11 cellular contexts compared by ENCODE assay signal in the genomic region with DNA sequence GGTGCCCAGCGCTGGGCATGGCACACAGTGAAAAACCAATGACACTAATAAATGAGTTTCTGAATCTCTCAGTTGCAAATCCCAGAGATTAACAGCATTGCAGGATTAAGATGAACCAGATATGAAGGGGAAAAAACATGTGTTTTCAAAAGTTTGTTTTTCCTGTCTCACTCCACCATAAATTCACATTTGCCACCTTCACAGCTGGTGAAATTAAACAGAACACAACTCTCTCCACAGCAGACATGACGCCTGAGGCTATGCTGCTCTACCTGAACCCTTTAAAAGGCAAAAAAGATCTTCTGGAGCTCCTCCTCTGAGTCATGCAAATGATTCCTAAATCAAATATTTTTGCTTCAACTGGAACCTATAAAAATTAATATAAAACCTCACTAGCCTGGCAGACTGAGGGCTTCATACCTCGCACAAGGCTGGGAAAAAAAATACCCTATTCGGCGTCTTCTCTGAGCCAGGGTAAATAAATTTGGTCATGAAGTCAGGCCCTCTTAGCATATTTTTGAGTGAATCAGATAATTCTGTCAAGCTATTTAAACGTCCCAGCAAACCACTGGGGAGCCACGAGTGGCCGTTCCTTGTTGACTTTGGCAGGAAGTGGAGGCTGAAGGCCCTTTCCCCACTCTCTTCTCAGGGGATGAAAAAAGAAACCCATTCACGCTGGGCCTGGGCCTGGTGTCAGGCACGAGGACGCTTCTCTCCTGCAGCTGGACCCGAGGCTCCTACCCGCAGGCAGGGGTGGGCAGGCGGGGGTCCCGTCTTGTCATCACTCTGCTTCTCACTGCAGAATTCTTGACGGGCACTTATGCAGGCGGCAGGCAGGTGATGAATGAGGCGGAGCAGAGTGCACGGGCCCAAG. TPM values are rescaled to one million over a fixed set of nuclear protein-coding genes. Genes with fewer than 3 reads are reported as not detected.
DNase-seq lines count a peak whose midpoint lies in the region; ATAC-seq and TF ChIP-seq lines count a peak whose summit lies in the region.
"Had no signal": no experiment of that assay in that cellular context is flagged by ENCODE, and none has a peak within 500 bp of the region (broad histone marks: within the 10 kb centered on the region; RNA-seq: fewer than 3 reads in every experiment).

No MANE protein-coding gene starts in this region.

- H3K4me3 ChIP-seq in SK-N-MC (no peak overlapping the region), heart right ventricle (no peak overlapping the region), transverse colon (no peak overlapping the region)

- no peaks in the 10 kb centered on the region for H3K36me3 ChIP-seq in SK-N-MC (ENCODE audit: insufficient read depth, low read length)
- H3K36me3 ChIP-seq in heart right ventricle = no peaks in the 10 kb centered on the region
- H3K36me3 ChIP-seq in transverse colon = no peaks in the 10 kb centered on the region

- H3K27ac ChIP-seq in SK-N-MC (peak overlapping the region; percentile 7; the same call in 1 of the 2 replicates), heart right ventricle (no peak overlapping the region), transverse colon (peak overlapping the region in 3 of 4 donors; percentile 9 to 77 (median 30)), substantia nigra (ENCODE audit: low read depth, low read length, poor library complexity, severe bottlenecking) (no peak overlapping the region)
- H3K27ac ChIP-seq: 22Rv1 had no signal

- H3K4me1 ChIP-seq in heart right ventricle (peaks cover 0 to 23% (median 6%) of the 10 kb centered on the region in 9 donors), transverse colon (peaks cover 0 to 10% (median 6%) of the 10 kb centered on the region in 4 donors)

- ATAC-seq in heart right ventricle (peak in 7 of 8 donors; percentile 28 to 75 (median 59)), GM21381 (IDR thresholded peaks at IDR 0.05; ENCODE audit: unreplicated experiment) (no peak)
- no peak for ATAC-seq in activated T-cell treated with anti-CD3 and anti-CD28 coated beads, Interleukin-2, amount 50 U/mL, for 72 hours (replicated peaks in 1 of 2)

- H3K9me3 ChIP-seq in SK-N-MC (ENCODE audit: low read depth, low read length) = no peaks in the 10 kb centered on the region
- H3K9me3 ChIP-seq in heart right ventricle = no peaks in the 10 kb centered on the region
- H3K9me3 ChIP-seq in transverse colon = no peaks in the 10 kb centered on the region

- no peaks in the 10 kb centered on the region for H3K27me3 Mint-ChIP-seq in activated T-cell treated with anti-CD3 and anti-CD28 coated beads, Interleukin-2, amount 50 U/mL, for 72 hours (ENCODE audit: low read depth)

- in situ Hi-C loops in transverse colon (cut with MboI; ENCODE audit: low pct_ligation_motif_present in 1 of 4, low pct_unique_long_range_greater_than_20kb in 1 of 4, low sequenced_read_pairs in 3 of 4) = no loop called here

- no peak overlapping the region for H3K27ac Mint-ChIP-seq in activated T-cell treated with anti-CD3 and anti-CD28 coated beads, Interleukin-2, amount 50 U/mL, for 72 hours

- H3K4me3 Mint-ChIP-seq in activated T-cell treated with anti-CD3 and anti-CD28 coated beads, Interleukin-2, amount 50 U/mL, for 72 hours = no peak overlapping the region

- no peaks in the 10 kb centered on the region for H3K4me1 Mint-ChIP-seq in activated T-cell treated with anti-CD3 and anti-CD28 coated beads, Interleukin-2, amount 50 U/mL, for 72 hours (ENCODE audit: low read depth)

- TF ChIP-seq POLR2A in transverse colon (IDR thresholded peaks at IDR 0.05) = no peak

- intact Hi-C loops in heart right ventricle (cut with DNase I) (no loop called here), transverse colon (cut with DNase I; ENCODE audit: low total_unique reads) (no loop called here)

- TF ChIP-seq EP300 in transverse colon (IDR thresholded peaks at IDR 0.05; ENCODE audit: low read depth) = no peak

- WGBS in heart right ventricle, 2 donors = 44 to 52% methylated on average over 19 of the region's 19 CpGs
- 68 to 81% methylated on average over 3 to 19 of the region's 19 CpGs for WGBS in transverse colon (ENCODE audit: low coverage in 1 of 2), 2 donors

- no peaks in the 10 kb centered on the region for H3K9me3 Mint-ChIP-seq in activated T-cell treated with anti-CD3 and anti-CD28 coated beads, Interleukin-2, amount 50 U/mL, for 72 hours

- H3K9ac ChIP-seq in SK-N-MC (ENCODE audit: insufficient read length) = no peak overlapping the region

- H3K36me3 Mint-ChIP-seq in activated T-cell treated with anti-CD3 and anti-CD28 coated beads, Interleukin-2, amount 50 U/mL, for 72 hours (ENCODE audit: insufficient read depth in 2 of 2) = no peaks in the 10 kb centered on the region

- DNase-seq in DMS53 (lab: John Stamatoyannopoulos, UW) (peak; percentile 38), DMS53 treated with DMSO at 0.1 percent for 48 hours (lab: John Stamatoyannopoulos, UW; ENCODE audit: unreplicated experiment) (no peak), SK-N-MC (ENCODE audit: low read depth, low spot score) (peak; percentile 20), heart right ventricle (peak; percentile 34 to 45), transverse colon (no peak), substantia nigra (lab: John Stamatoyannopoulos, UW) (no peak)
- DNase-seq in activated T-cell treated with anti-CD3 and anti-CD28 coated beads, Interleukin-2, amount 50 U/mL, for 72 hours = no peak
- DNase-seq: activated naive CD4-positive, alpha-beta T cell treated with anti-CD3 and anti-CD28 coated beads, Interleukin-2, amount 50 U/mL, for 16 hours had no signal

- TF ChIP-seq CTCF in heart right ventricle (IDR thresholded peaks at IDR 0.05) (no peak), transverse colon (IDR thresholded peaks at IDR 0.05) (no peak)

- peaks cover 0 to 4% (median 0%) of the 10 kb centered on the region in 7 donors for H3K27me3 ChIP-seq in heart right ventricle
- no peaks in the 10 kb centered on the region for H3K27me3 ChIP-seq in transverse colon

RNA-seq across cellular contexts. Expression of a gene that starts 53.0 kb away (rescaled TPM):
- total RNA-seq in heart right ventricle (not detected), transverse colon (not detected)
- not detected for polyA plus RNA-seq in heart right ventricle
- total RNA-seq in activated T-cell treated with anti-CD3 and anti-CD28 coated beads, Interleukin-2, amount 50 U/mL, for 72 hours = not detected
- total RNA-seq: NCI-H460 had no signal

Comparison
In these comparisons a context has a peak if more than half of its experiments do, and no peak if none do; other contexts are left out.
1. DNase-seq: peak in DMS53 (single experiment), SK-N-MC (single experiment) and heart right ventricle (2 of 2); none in DMS53 treated with DMSO at 0.1 percent for 48 hours (single experiment), transverse colon (single experiment), substantia nigra (0 of 49) and activated T-cell treated with anti-CD3 and anti-CD28 coated beads, Interleukin-2, amount 50 U/mL, for 72 hours (0 of 2).
2. H3K27ac ChIP-seq: peak in SK-N-MC (single experiment) and transverse colon (3 of 4); none in heart right ventricle (0 of 10) and substantia nigra (single experiment).
3. ATAC-seq: peak in heart right ventricle (7 of 8); none in activated T-cell treated with anti-CD3 and anti-CD28 coated beads, Interleukin-2, amount 50 U/mL, for 72 hours (0 of 2) and GM21381 (single experiment).